Comparison of ENCODE assay signal across 9 cellular contexts in genomic region chr1:156104861-156105546, GRCh38. TPM values are rescaled to one million over a fixed set of nuclear protein-coding genes. Genes with fewer than 3 reads are reported as not detected.
A peak's percentile ranks its signal among the peaks of the same experiment; 100 is the strongest.
DNase-seq lines count a peak whose midpoint lies in the region; ATAC-seq, FAIRE-seq and TF ChIP-seq lines count a peak whose summit lies in the region.
"Had no signal": no experiment of that assay in that cellular context is flagged by ENCODE, and none has a peak within 500 bp of the region (broad histone marks: within the 10 kb centered on the region; RNA-seq: fewer than 3 reads in every experiment).

No MANE protein-coding gene starts in this region.

- WGBS in suprapubic skin = 6% methylated on average over 6 of the region's 8 CpGs

- H3K4me1 ChIP-seq in astrocyte (ENCODE audit: insufficient read depth, low read length) = peaks cover 54% of the 10 kb centered on the region
- H3K4me1 ChIP-seq in kidney (ENCODE audit: control insufficient read depth in 1 of 2, insufficient read depth in 1 of 2, low read depth in 1 of 2, low read length in 2 of 2) = peaks cover 35 to 40% of the 10 kb centered on the region in 2 donors
- peaks cover 87% of the 10 kb centered on the region for H3K4me1 ChIP-seq in suprapubic skin

- no peaks in the 10 kb centered on the region for H3K36me3 Mint-ChIP-seq in T-helper 1 cell treated with Interleukin-12 subunit alpha and Interleukin-12 subunit beta and Interleukin-4 antibody, amounts not matched to agents 30 μg/mL and 1 μg/mL, for 36 hours (ENCODE audit: low read depth)
- H3K36me3 Mint-ChIP-seq in astrocyte (ENCODE audit: low read depth, unreplicated experiment) = peaks cover 13% of the 10 kb centered on the region

- no peaks in the 10 kb centered on the region for H4K20me1 ChIP-seq in astrocyte (ENCODE audit: insufficient read depth, low read length)

- H3K4me1 Mint-ChIP-seq in T-helper 1 cell treated with Interleukin-12 subunit alpha and Interleukin-12 subunit beta and Interleukin-4 antibody, amounts not matched to agents 30 μg/mL and 1 μg/mL, for 36 hours (ENCODE audit: low read depth) = peaks cover 21% of the 10 kb centered on the region
- H3K4me1 Mint-ChIP-seq in astrocyte (ENCODE audit: low read depth, unreplicated experiment) = peaks cover 54% of the 10 kb centered on the region

- FAIRE-seq in astrocyte (lab: Jason Lieb, UNC) (no peak), kidney (lab: Jason Lieb, UNC) (no peak)

- no peak for TF ChIP-seq EP300 in suprapubic skin (IDR thresholded peaks at IDR 0.05)

- no peak for ATAC-seq in HG03045 (IDR thresholded peaks at IDR 0.05; ENCODE audit: unreplicated experiment)
- no peak for ATAC-seq in HG03432 (IDR thresholded peaks at IDR 0.05; ENCODE audit: unreplicated experiment)

- H3K27ac ChIP-seq in astrocyte (ENCODE audit: low read depth, low read length) (peak overlapping the region; percentile 88), kidney (ENCODE audit: low read depth in 2 of 2, low read length in 2 of 2) (peak overlapping the region; percentile 95 to 96), suprapubic skin (peak overlapping the region; percentile 98)

- no peaks in the 10 kb centered on the region for H3K9me3 Mint-ChIP-seq in T-helper 1 cell treated with Interleukin-12 subunit alpha and Interleukin-12 subunit beta and Interleukin-4 antibody, amounts not matched to agents 30 μg/mL and 1 μg/mL, for 36 hours
- no peaks in the 10 kb centered on the region for H3K9me3 Mint-ChIP-seq in astrocyte (ENCODE audit: unreplicated experiment)

- DNase-seq in T-helper 1 cell (no peak), astrocyte (ENCODE audit: low read depth) (no peak), kidney (no peak), suprapubic skin (ENCODE audit: low spot score in 2 of 2) (peak in 1 of 2 donors; percentile 88), nucleus accumbens (lab: John Stamatoyannopoulos, UW) (no peak)

- peak overlapping the region; percentile 42 for H3K27ac Mint-ChIP-seq in T-helper 1 cell treated with Interleukin-12 subunit alpha and Interleukin-12 subunit beta and Interleukin-4 antibody, amounts not matched to agents 30 μg/mL and 1 μg/mL, for 36 hours
- peak overlapping the region; percentile 100 for H3K27ac Mint-ChIP-seq in astrocyte (ENCODE audit: unreplicated experiment)

- H3K27me3 Mint-ChIP-seq in T-helper 1 cell treated with Interleukin-12 subunit alpha and Interleukin-12 subunit beta and Interleukin-4 antibody, amounts not matched to agents 30 μg/mL and 1 μg/mL, for 36 hours (ENCODE audit: low read depth) = peaks cover 47% of the 10 kb centered on the region
- no peaks in the 10 kb centered on the region for H3K27me3 Mint-ChIP-seq in astrocyte (ENCODE audit: low read depth, unreplicated experiment)

- peak overlapping the region; percentile 78 for H3K4me2 ChIP-seq in astrocyte (ENCODE audit: low read length)

- no peaks in the 10 kb centered on the region for H3K27me3 ChIP-seq in astrocyte (ENCODE audit: insufficient read depth, low read length)
- H3K27me3 ChIP-seq in suprapubic skin = no peaks in the 10 kb centered on the region

- TF ChIP-seq CTCF in astrocyte (IDR thresholded peaks at IDR 0.05; ENCODE audit: insufficient read depth, low read depth, low read length) = no peak
- TF ChIP-seq CTCF in kidney (IDR thresholded peaks at IDR 0.05; ENCODE audit: borderline replicate concordance, extremely low read depth, insufficient read depth) = no peak
- TF ChIP-seq CTCF in suprapubic skin (IDR thresholded peaks at IDR 0.05) = peak in 1 of 2 donors; percentile 19

- no peak overlapping the region for H2AFZ ChIP-seq in astrocyte (ENCODE audit: low read depth, low read length)

- H3K36me3 ChIP-seq in astrocyte (ENCODE audit: insufficient read depth, low read length) = no peaks in the 10 kb centered on the region
- H3K36me3 ChIP-seq in kidney (ENCODE audit: control insufficient read depth in 1 of 2, insufficient read depth in 2 of 2, low read length in 2 of 2) = no peaks in the 10 kb centered on the region
- no peaks in the 10 kb centered on the region for H3K36me3 ChIP-seq in suprapubic skin

- H3K79me2 ChIP-seq in astrocyte (ENCODE audit: insufficient read depth, low read length) = peaks cover 22% of the 10 kb centered on the region

- H3K9ac ChIP-seq in astrocyte (ENCODE audit: low read length) (peak overlapping the region; percentile 90), kidney (ENCODE audit: low read length in 2 of 2) (peak overlapping the region; percentile 9 to 79)

- H3K9me3 ChIP-seq in astrocyte (ENCODE audit: insufficient read depth, low read depth, low read length) (no peaks in the 10 kb centered on the region), kidney (ENCODE audit: control insufficient read depth in 1 of 2, low read length in 2 of 2) (no peaks in the 10 kb centered on the region), suprapubic skin (no peaks in the 10 kb centered on the region)

- no peak overlapping the region for H3K4me3 Mint-ChIP-seq in T-helper 1 cell treated with Interleukin-12 subunit alpha and Interleukin-12 subunit beta and Interleukin-4 antibody, amounts not matched to agents 30 μg/mL and 1 μg/mL, for 36 hours
- H3K4me3 Mint-ChIP-seq in astrocyte (ENCODE audit: unreplicated experiment) = peak overlapping the region; percentile 69

- no peak for TF ChIP-seq POLR2A in suprapubic skin (IDR thresholded peaks at IDR 0.05)

- intact Hi-C loops in kidney (cut with DNase I) = no loop called here

- no peak overlapping the region for H3K4me3 ChIP-seq in astrocyte (ENCODE audit: insufficient read depth, low read depth, low read length)
- peak overlapping the region in 1 of 2 donors; percentile 50 for H3K4me3 ChIP-seq in kidney (ENCODE audit: low read length in 2 of 2)
- peak overlapping the region; percentile 43 for H3K4me3 ChIP-seq in suprapubic skin

RNA-seq across cellular contexts. Expression of gene LMNA, which starts 9.5 kb away (rescaled TPM):
- total RNA-seq in astrocyte (429 and 464 TPM in 2 replicates), kidney (384 TPM), suprapubic skin (100 to 1,000 TPM; 574 to 977 (median 714) TPM)
- polyA plus RNA-seq in kidney (ENCODE audit: insufficient read depth, low read depth, low replicate concordance) = 145 TPM

RNA-seq across cellular contexts. Expression of gene MEX3A, which starts 22.7 kb away (rescaled TPM):
- 32.9 and 37.6 TPM in 2 replicates for total RNA-seq in astrocyte
- total RNA-seq in kidney = 1.7 TPM
- polyA plus RNA-seq in kidney (ENCODE audit: insufficient read depth, low read depth, low replicate concordance) = 1.0 TPM
- 1 to 10 TPM in 2 of 4 donors, under 1 TPM in 2; 0.42 to 2.7 (median 1.0) TPM for total RNA-seq in suprapubic skin

RNA-seq across cellular contexts. Expression of gene RAB25, which starts 44.0 kb away (rescaled TPM):
- total RNA-seq in astrocyte = 0.99 and 3.1 TPM in 2 replicates
- total RNA-seq in kidney = 51.4 TPM
- 73.0 TPM for polyA plus RNA-seq in kidney (ENCODE audit: insufficient read depth, low read depth, low replicate concordance)
- 100 to 1,000 TPM; 150 to 284 (median 205) TPM for total RNA-seq in suprapubic skin
- total RNA-seq: RPMI7951 had no signal

RNA-seq across cellular contexts. Expression of gene SEMA4A, which starts 48.4 kb away (rescaled TPM):
- total RNA-seq in astrocyte (0.66 and 1.1 TPM in 2 replicates), kidney (45.9 TPM), suprapubic skin (10 to 100 TPM; 43.8 to 61.2 (median 50.2) TPM)
- 16.4 TPM for polyA plus RNA-seq in kidney (ENCODE audit: insufficient read depth, low read depth, low replicate concordance)

RNA-seq across cellular contexts. Expression of gene LAMTOR2, which starts 50.4 kb away (rescaled TPM):
- total RNA-seq in astrocyte (60.1 and 62.6 TPM in 2 replicates), kidney (50.8 TPM), suprapubic skin (10 to 100 TPM; 27.3 to 66.6 (median 57.7) TPM)
- polyA plus RNA-seq in kidney (ENCODE audit: insufficient read depth, low read depth, low replicate concordance) = 200 TPM

Comparison
In these comparisons a context has a peak if more than half of its experiments do, and no peak if none do; other contexts are left out.
1. RNA of gene RAB25, which starts 44.0 kb away (total RNA-seq): 150 to 284 TPM in suprapubic skin and 51.4 TPM in kidney (single experiment); 0.99 to 3.1 TPM in astrocyte; every median in the first group is over 10 times any median in the second.
2. Peak in every context shown above with its lines, with median percentiles within 50 percentile points of each other: H3K27ac ChIP-seq.